Comparison of ENCODE assay signal across 1 cellular context in genomic region chr19:1401889-1402217, GRCh38.
A peak's percentile ranks its signal among the peaks of the same experiment; 100 is the strongest.
TF ChIP-seq lines count a peak whose summit lies in the region.

No MANE protein-coding gene starts in this region.

TF ChIP-seq in H1, 55 proteins besides CTCF, POLR2A, EP300 and RAD21:
- TF ChIP-seq SIN3A (conservative IDR thresholded peaks at IDR 0.05 in 1 of 2, IDR thresholded peaks at IDR 0.05 in 1 of 2; ENCODE audit: low read depth in 1 of 2, low read length in 2 of 2) (no peak), KDM1A (IDR thresholded peaks at IDR 0.05; ENCODE audit: borderline replicate concordance, low read length) (peak; percentile 87), USF2 (IDR thresholded peaks at IDR 0.05; ENCODE audit: low read length) (no peak)
